Comparison of ENCODE assay signal across 16 cellular contexts in genomic region chr5:71596169-71596568, GRCh38. TPM values are rescaled to one million over a fixed set of nuclear protein-coding genes. Genes with fewer than 3 reads are reported as not detected.
DNase-seq lines count a peak whose midpoint lies in the region; ATAC-seq lines count a peak whose summit lies in the region.
"Had no signal": no experiment of that assay in that cellular context is flagged by ENCODE, and none has a peak within 500 bp of the region (broad histone marks: within the 10 kb centered on the region; RNA-seq: fewer than 3 reads in every experiment).

No MANE protein-coding gene starts in this region.

- H3K27me3 Mint-ChIP-seq in activated naive CD8-positive, alpha-beta T cell = no peaks in the 10 kb centered on the region
- H3K27me3 Mint-ChIP-seq in activated naive CD8-positive, alpha-beta T cell treated with anti-CD3 and anti-CD28 coated beads, Interleukin-2, amount 50 U/mL, for 24 hours = no peaks in the 10 kb centered on the region
- no peaks in the 10 kb centered on the region for H3K27me3 Mint-ChIP-seq in activated T-helper 17 cell treated with anti-CD3 and anti-CD28 coated beads, Interleukin-2, amount 50 U/mL, for 72 hours
- no peaks in the 10 kb centered on the region for H3K27me3 Mint-ChIP-seq in central memory CD8-positive, alpha-beta T cell
- H3K27me3 Mint-ChIP-seq: CD4-positive, alpha-beta memory T cell had no signal

- DNase-seq in activated naive CD8-positive, alpha-beta T cell treated with anti-CD3 and anti-CD28 coated beads, Interleukin-2, amount 50 U/mL, for 24 hours = no peak
- no peak for DNase-seq in central memory CD8-positive, alpha-beta T cell (ENCODE audit: low spot score in 2 of 2)
- DNase-seq in stimulated activated effector memory CD8-positive, alpha-beta T cell treated with anti-CD3 and anti-CD28 coated beads, Interleukin-12 subunit alpha, Interleukin-12 subunit beta, amount 100 ng/mL, for 72 hours (ENCODE audit: low spot score in 2 of 2) = no peak
- DNase-seq in NCI-H2227 (lab: John Stamatoyannopoulos, UW; ENCODE audit: unreplicated experiment) (no peak), H7 (no peak)
- DNase-seq: BE2C; CD4-positive, alpha-beta memory T cell; DMS153; DMS79 treated with DMSO at 0.1 percent for 48 hours; EL; HFFc6 had no signal

- H3K27me3 ChIP-seq in H7 (ENCODE audit: control insufficient read depth, insufficient read depth, low read length) = no peaks in the 10 kb centered on the region
- H3K27me3 ChIP-seq: BE2C had no signal

- H3K4me3 Mint-ChIP-seq in activated naive CD8-positive, alpha-beta T cell = no peak overlapping the region
- H3K4me3 Mint-ChIP-seq in activated naive CD8-positive, alpha-beta T cell treated with anti-CD3 and anti-CD28 coated beads, Interleukin-2, amount 50 U/mL, for 24 hours = no peak overlapping the region
- H3K4me3 Mint-ChIP-seq in activated T-helper 17 cell treated with anti-CD3 and anti-CD28 coated beads, Interleukin-2, amount 50 U/mL, for 72 hours = no peak overlapping the region
- no peak overlapping the region for H3K4me3 Mint-ChIP-seq in central memory CD8-positive, alpha-beta T cell
- H3K4me3 Mint-ChIP-seq in stimulated activated effector memory CD8-positive, alpha-beta T cell treated with anti-CD3 and anti-CD28 coated beads, Interleukin-12 subunit alpha, Interleukin-12 subunit beta, amount 100 ng/mL, for 72 hours = no peak overlapping the region
- H3K4me3 Mint-ChIP-seq: CD4-positive, alpha-beta memory T cell; GM23338; HFFc6 had no signal

- peak overlapping the region; percentile 4 for H3K27ac Mint-ChIP-seq in activated naive CD8-positive, alpha-beta T cell
- no peak overlapping the region for H3K27ac Mint-ChIP-seq in activated naive CD8-positive, alpha-beta T cell treated with anti-CD3 and anti-CD28 coated beads, Interleukin-2, amount 50 U/mL, for 24 hours
- peak overlapping the region; percentile 2 for H3K27ac Mint-ChIP-seq in activated T-helper 17 cell treated with anti-CD3 and anti-CD28 coated beads, Interleukin-2, amount 50 U/mL, for 72 hours
- peak overlapping the region; percentile 12 for H3K27ac Mint-ChIP-seq in central memory CD8-positive, alpha-beta T cell (ENCODE audit: low read depth)
- H3K27ac Mint-ChIP-seq in stimulated activated effector memory CD8-positive, alpha-beta T cell treated with anti-CD3 and anti-CD28 coated beads, Interleukin-12 subunit alpha, Interleukin-12 subunit beta, amount 100 ng/mL, for 72 hours = peak overlapping the region; percentile 17
- H3K27ac Mint-ChIP-seq: GM23338, HFFc6 had no signal

- ATAC-seq in activated naive CD8-positive, alpha-beta T cell treated with anti-CD3 and anti-CD28 coated beads, Interleukin-2, amount 50 U/mL, for 24 hours = no peak
- no peak for ATAC-seq in activated T-helper 17 cell treated with anti-CD3 and anti-CD28 coated beads, Interleukin-2, amount 50 U/mL, for 72 hours (replicated peaks)
- ATAC-seq in central memory CD8-positive, alpha-beta T cell (replicated peaks; ENCODE audit: extremely low read depth, poor library complexity, severe bottlenecking) = no peak
- no peak for ATAC-seq in stimulated activated effector memory CD8-positive, alpha-beta T cell treated with anti-CD3 and anti-CD28 coated beads, Interleukin-12 subunit alpha, Interleukin-12 subunit beta, amount 100 ng/mL, for 72 hours
- ATAC-seq in HG03039 (IDR thresholded peaks at IDR 0.05; ENCODE audit: unreplicated experiment) = no peak
- ATAC-seq: GM23338 had no signal

- H3K4me1 Mint-ChIP-seq in activated naive CD8-positive, alpha-beta T cell (ENCODE audit: low read depth) = peaks cover 18% of the 10 kb centered on the region
- peaks cover 20% of the 10 kb centered on the region for H3K4me1 Mint-ChIP-seq in activated naive CD8-positive, alpha-beta T cell treated with anti-CD3 and anti-CD28 coated beads, Interleukin-2, amount 50 U/mL, for 24 hours
- peaks cover 6% of the 10 kb centered on the region for H3K4me1 Mint-ChIP-seq in activated T-helper 17 cell treated with anti-CD3 and anti-CD28 coated beads, Interleukin-2, amount 50 U/mL, for 72 hours
- H3K4me1 Mint-ChIP-seq in central memory CD8-positive, alpha-beta T cell = peaks cover 17% of the 10 kb centered on the region
- H3K4me1 Mint-ChIP-seq in stimulated activated effector memory CD8-positive, alpha-beta T cell treated with anti-CD3 and anti-CD28 coated beads, Interleukin-12 subunit alpha, Interleukin-12 subunit beta, amount 100 ng/mL, for 72 hours = peaks cover 10% of the 10 kb centered on the region
- H3K4me1 Mint-ChIP-seq: GM23338 had no signal

- no peak overlapping the region for H3K4me3 ChIP-seq in H7 (ENCODE audit: insufficient read depth, low read depth, low read length)
- H3K4me3 ChIP-seq: GM23338, HAP-1 had no signal

- peaks cover 20% of the 10 kb centered on the region for H3K36me3 Mint-ChIP-seq in activated naive CD8-positive, alpha-beta T cell
- peaks cover 44% of the 10 kb centered on the region for H3K36me3 Mint-ChIP-seq in activated naive CD8-positive, alpha-beta T cell treated with anti-CD3 and anti-CD28 coated beads, Interleukin-2, amount 50 U/mL, for 24 hours (ENCODE audit: low read depth)
- peaks cover 77% of the 10 kb centered on the region for H3K36me3 Mint-ChIP-seq in activated T-helper 17 cell treated with anti-CD3 and anti-CD28 coated beads, Interleukin-2, amount 50 U/mL, for 72 hours (ENCODE audit: low read depth)
- peaks cover 39% of the 10 kb centered on the region for H3K36me3 Mint-ChIP-seq in central memory CD8-positive, alpha-beta T cell (ENCODE audit: insufficient read depth)
- H3K36me3 Mint-ChIP-seq in stimulated activated effector memory CD8-positive, alpha-beta T cell treated with anti-CD3 and anti-CD28 coated beads, Interleukin-12 subunit alpha, Interleukin-12 subunit beta, amount 100 ng/mL, for 72 hours = peaks cover 73% of the 10 kb centered on the region

- no peaks in the 10 kb centered on the region for H3K9me3 Mint-ChIP-seq in activated naive CD8-positive, alpha-beta T cell (ENCODE audit: low read depth)
- H3K9me3 Mint-ChIP-seq in activated naive CD8-positive, alpha-beta T cell treated with anti-CD3 and anti-CD28 coated beads, Interleukin-2, amount 50 U/mL, for 24 hours = no peaks in the 10 kb centered on the region
- no peaks in the 10 kb centered on the region for H3K9me3 Mint-ChIP-seq in activated T-helper 17 cell treated with anti-CD3 and anti-CD28 coated beads, Interleukin-2, amount 50 U/mL, for 72 hours
- no peaks in the 10 kb centered on the region for H3K9me3 Mint-ChIP-seq in central memory CD8-positive, alpha-beta T cell
- H3K9me3 Mint-ChIP-seq in stimulated activated effector memory CD8-positive, alpha-beta T cell treated with anti-CD3 and anti-CD28 coated beads, Interleukin-12 subunit alpha, Interleukin-12 subunit beta, amount 100 ng/mL, for 72 hours = no peaks in the 10 kb centered on the region
- H3K9me3 Mint-ChIP-seq: CD4-positive, alpha-beta memory T cell; GM23338; HFFc6 had no signal

- peaks cover 10% of the 10 kb centered on the region for H3K36me3 ChIP-seq in H7 (replicated peaks; ENCODE audit: control insufficient read depth, insufficient read depth, low read length)

RNA-seq across cellular contexts. Expression of gene MCCC2, which starts 9.0 kb away (rescaled TPM):
- 10 to 100 TPM; 41.0 to 72.5 TPM for total RNA-seq in activated T-helper 17 cell treated with anti-CD3 and anti-CD28 coated beads, Interleukin-2, amount 50 U/mL, for 72 hours
- total RNA-seq in H7 (2014; rRNA removed; shearing (Covaris generic)) = 53.1 and 60.7 TPM in 2 replicates
